In genomic region chr4:3037957-3038451, GRCh38 we compare ENCODE assay signal across 9 cellular contexts. TPM values are rescaled to one million over a fixed set of nuclear protein-coding genes. Genes with fewer than 3 reads are reported as not detected.
DNase-seq lines count a peak whose midpoint lies in the region; ATAC-seq and TF ChIP-seq lines count a peak whose summit lies in the region.
"Had no signal": no experiment of that assay in that cellular context is flagged by ENCODE, and none has a peak within 500 bp of the region (broad histone marks: within the 10 kb centered on the region; RNA-seq: fewer than 3 reads in every experiment).

No MANE protein-coding gene starts in this region.

- peaks cover 3 to 9% of the 10 kb centered on the region in 2 donors for H3K4me1 ChIP-seq in ascending aorta

- peak overlapping the region; percentile 36 to 46 for H3K4me3 ChIP-seq in ascending aorta
- H3K4me3 ChIP-seq: lung had no signal

- H3K27me3 ChIP-seq in CD4-positive, alpha-beta T cell (ENCODE audit: control insufficient read depth, insufficient read depth, low read length), result no peaks in the 10 kb centered on the region
- H3K27me3 ChIP-seq in ascending aorta, result no peaks in the 10 kb centered on the region

- no peak for TF ChIP-seq CTCF in CD4-positive, alpha-beta T cell (IDR thresholded peaks at IDR 0.05)
- no peak for TF ChIP-seq CTCF in ascending aorta (IDR thresholded peaks at IDR 0.05)

- H3K4me3 Mint-ChIP-seq in CD4-positive, alpha-beta T cell, result peak overlapping the region; percentile 75
- H3K4me3 Mint-ChIP-seq in IgD-negative memory B cell, result peak overlapping the region; percentile 3 to 88 (median 63)

- no peak overlapping the region for H3K27ac Mint-ChIP-seq in CD4-positive, alpha-beta T cell
- H3K27ac Mint-ChIP-seq in IgD-negative memory B cell, result peak overlapping the region; percentile 2 to 95 (median 11)

- H3K36me3 Mint-ChIP-seq in CD4-positive, alpha-beta T cell (ENCODE audit: low read depth), result no peaks in the 10 kb centered on the region
- H3K36me3 Mint-ChIP-seq in IgD-negative memory B cell, result peaks cover 3% of the 10 kb centered on the region

- H3K9me3 ChIP-seq in CD4-positive, alpha-beta T cell (ENCODE audit: control insufficient read depth, low read length), result no peaks in the 10 kb centered on the region
- no peaks in the 10 kb centered on the region for H3K9me3 ChIP-seq in ascending aorta

- intact Hi-C loops in CD4-positive, alpha-beta T cell (cut with DNase I, micrococcal nuclease), result loop anchor here (1.0 to 5.0 kb wide), 5 partner anchors 60 to 278 kb away; partner anchors contain the start of genes GRK4 (in 2 of the 2) and NOP14 (in 2 of the 2)
- intact Hi-C loops in ascending aorta (cut with DNase I), result loop anchor here (1.0 to 5.0 kb wide), 2 partner anchors 75 to 276 kb away; partner anchors contain the start of genes GRK4 and NOP14

- no peak for ATAC-seq in CD4-positive, alpha-beta T cell (ENCODE audit: poor library complexity)
- ATAC-seq in GM21619 (IDR thresholded peaks at IDR 0.05; ENCODE audit: unreplicated experiment), result no peak

- H3K27ac ChIP-seq in CD4-positive, alpha-beta T cell (ENCODE audit: low read depth, low read length), result no peak overlapping the region
- no peak overlapping the region for H3K27ac ChIP-seq in ascending aorta

- peaks cover 12% of the 10 kb centered on the region for H3K27me3 Mint-ChIP-seq in CD4-positive, alpha-beta T cell
- H3K27me3 Mint-ChIP-seq in IgD-negative memory B cell, result peaks cover 4% of the 10 kb centered on the region

- no peaks in the 10 kb centered on the region for H3K9me3 Mint-ChIP-seq in CD4-positive, alpha-beta T cell
- no peaks in the 10 kb centered on the region for H3K9me3 Mint-ChIP-seq in IgD-negative memory B cell

- CTCF ChIA-PET in CD4-positive, alpha-beta T cell (lab: Charles Lee), result interaction anchor here (1.3 kb wide), 1 partner anchor 9 kb away, joined by 5 read pairs; no protein-coding TSS in a partner anchor

- peaks cover 30% of the 10 kb centered on the region for H3K4me1 Mint-ChIP-seq in CD4-positive, alpha-beta T cell (ENCODE audit: low read depth)
- H3K4me1 Mint-ChIP-seq in IgD-negative memory B cell, result peaks cover 22 to 26% (median 24%) of the 10 kb centered on the region in 3 donors

- POLR2A ChIA-PET in CD4-positive, alpha-beta T cell (lab: Charles Lee), result interaction anchor here (0.6 to 1.4 kb wide), 3 partner anchors 60 to 1907 kb away, joined by 3 to 5 read pairs (median 4); partner anchors contain the start of genes GRK4 and NOP14

- no peak for DNase-seq in CD4-positive, alpha-beta T cell
- DNase-seq in ascending aorta (ENCODE audit: low spot score in 2 of 2) (peak in 1 of 2 donors; percentile 69), myocyte (ENCODE audit: low read depth) (peak; percentile 98), AG08395 (ENCODE audit: low spot score) (no peak), SKM-1 (lab: John Stamatoyannopoulos, UW; ENCODE audit: unreplicated experiment) (no peak), retina (no peak)

- H3K36me3 ChIP-seq in ascending aorta, result no peaks in the 10 kb centered on the region

RNA-seq across cellular contexts. Expression of gene HTT-AS, which starts 36.3 kb away (rescaled TPM):
- total RNA-seq in CD4-positive, alpha-beta T cell, result not detected
- polyA plus RNA-seq in IgD-negative memory B cell, result not detected
- total RNA-seq in ascending aorta (not detected), myocyte (not detected in 2 replicates)
- polyA plus RNA-seq in myocyte (2012), result not detected
- total RNA-seq: lung had no signal
- polyA plus RNA-seq: lung had no signal

RNA-seq across cellular contexts. Expression of gene HTT, which starts 36.5 kb away (rescaled TPM):
- total RNA-seq in CD4-positive, alpha-beta T cell, result 10 to 100 TPM; 56.9 to 62.6 TPM
- 10.0 TPM for polyA plus RNA-seq in IgD-negative memory B cell
- total RNA-seq in ascending aorta (23.7 TPM), myocyte (17.5 and 66.1 TPM in 2 replicates)
- polyA plus RNA-seq in myocyte (2012), result 20.6 TPM
